ENCODE assay signal across 23 cellular contexts in genomic region chr2:67670704-67671300, GRCh38.
DNase-seq lines count a peak whose midpoint lies in the region; FAIRE-seq and TF ChIP-seq lines count a peak whose summit lies in the region.
"Had no signal": no experiment of that assay in that cellular context is flagged by ENCODE, and none has a peak within 500 bp of the region (broad histone marks: within the 10 kb centered on the region; RNA-seq: fewer than 3 reads in every experiment).

No MANE protein-coding gene starts in this region.

- H3K27ac Mint-ChIP-seq in neural progenitor cell, result no peak overlapping the region
- H3K27ac Mint-ChIP-seq: CD4-positive, alpha-beta memory T cell; H9 had no signal

- peak overlapping the region; percentile 31 to 65 for H3K27ac ChIP-seq in right atrium auricular region
- H3K27ac ChIP-seq in neural progenitor cell, result no peak overlapping the region
- H3K27ac ChIP-seq in skeletal muscle tissue (ENCODE audit: low read depth, low read length), result peak overlapping the region; percentile 88
- H3K27ac ChIP-seq: GM23248, SJCRH30 had no signal

- H3K27me3 ChIP-seq in right atrium auricular region (no peaks in the 10 kb centered on the region), neural progenitor cell (no peaks in the 10 kb centered on the region), skeletal muscle tissue (ENCODE audit: control insufficient read depth in 3 of 3, insufficient read depth in 3 of 3, low read length in 3 of 3) (no peaks in the 10 kb centered on the region)
- H3K27me3 ChIP-seq: MG63 had no signal

- no peaks in the 10 kb centered on the region for H3K9me3 Mint-ChIP-seq in neural progenitor cell
- H3K9me3 Mint-ChIP-seq: CD4-positive, alpha-beta memory T cell; H9 had no signal

- intact Hi-C loops in cardiac septum (cut with DNase I), result no loop called here

- H3K4me1 ChIP-seq in right atrium auricular region (peaks cover 0 to 15% of the 10 kb centered on the region in 2 donors), neural progenitor cell (no peaks in the 10 kb centered on the region), skeletal muscle tissue (ENCODE audit: control insufficient read depth in 3 of 3, insufficient read depth in 3 of 3, low read length in 3 of 3) (peaks cover 26 to 64% (median 52%) of the 10 kb centered on the region in 3 donors)
- H3K4me1 ChIP-seq: Caco-2, SJCRH30 had no signal

- H3K36me3 ChIP-seq in right atrium auricular region (no peaks in the 10 kb centered on the region), neural progenitor cell (no peaks in the 10 kb centered on the region), skeletal muscle tissue (ENCODE audit: control insufficient read depth in 3 of 3, insufficient read depth in 3 of 3, low read length in 3 of 3) (no peaks in the 10 kb centered on the region)
- H3K36me3 ChIP-seq: MG63, SJCRH30 had no signal

- no peaks in the 10 kb centered on the region for H3K79me2 ChIP-seq in neural progenitor cell (ENCODE audit: low read depth)

- no peaks in the 10 kb centered on the region for H3K36me3 Mint-ChIP-seq in neural progenitor cell
- H3K36me3 Mint-ChIP-seq: CD4-positive, alpha-beta memory T cell had no signal

- H3F3A ChIP-seq in neural progenitor cell (ENCODE audit: low read depth), result no peaks in the 10 kb centered on the region

- H3K4me2 ChIP-seq in neural progenitor cell, result no peak overlapping the region

- H3K4me1 Mint-ChIP-seq in neural progenitor cell, result no peaks in the 10 kb centered on the region
- H3K4me1 Mint-ChIP-seq: CD4-positive, alpha-beta memory T cell; H9 had no signal

- H3K4me3 ChIP-seq in right atrium auricular region, result no peak overlapping the region
- no peak overlapping the region for H3K4me3 ChIP-seq in neural progenitor cell
- no peak overlapping the region for H3K4me3 ChIP-seq in skeletal muscle tissue (ENCODE audit: low read length in 3 of 3)
- H3K4me3 ChIP-seq: GM23248, MG63, SJCRH30 had no signal

- no peak overlapping the region for H3K4me3 Mint-ChIP-seq in neural progenitor cell
- H3K4me3 Mint-ChIP-seq: CD4-positive, alpha-beta memory T cell; H9 had no signal

- no peak for TF ChIP-seq CTCF in right atrium auricular region (IDR thresholded peaks at IDR 0.05)
- TF ChIP-seq CTCF in neural progenitor cell (IDR thresholded peaks at IDR 0.05), result no peak

- H4K20me1 ChIP-seq in neural progenitor cell (ENCODE audit: low read depth), result no peaks in the 10 kb centered on the region

- H3K27me3 Mint-ChIP-seq in neural progenitor cell (ENCODE audit: insufficient read depth, low read depth), result no peaks in the 10 kb centered on the region

- H2AFZ ChIP-seq in neural progenitor cell (replicated peaks), result peak overlapping the region; percentile 17
- H2AFZ ChIP-seq: GM23248 had no signal

- H3K9me3 ChIP-seq in right atrium auricular region, result no peaks in the 10 kb centered on the region
- no peaks in the 10 kb centered on the region for H3K9me3 ChIP-seq in neural progenitor cell (ENCODE audit: low read depth)
- H3K9me3 ChIP-seq in skeletal muscle tissue (ENCODE audit: control insufficient read depth in 3 of 3, low read length in 3 of 3), result no peaks in the 10 kb centered on the region
- H3K9me3 ChIP-seq: MG63, SJCRH30 had no signal

- H3K9ac ChIP-seq in neural progenitor cell, result no peak overlapping the region
- H3K9ac ChIP-seq in skeletal muscle tissue (ENCODE audit: low read depth in 1 of 3, low read length in 3 of 3), result peak overlapping the region in 1 of 3 donors; percentile 61
- H3K9ac ChIP-seq: GM23248 had no signal

- TF ChIP-seq POLR2A in H54 (IDR thresholded peaks at IDR 0.05; ENCODE audit: low read depth, low read length), result no peak

- DNase-seq in right atrium auricular region (ENCODE audit: low spot score), result no peak
- no peak for DNase-seq in cardiac septum (ENCODE audit: low spot score)
- no peak for DNase-seq in HTR-8/SVneo (ENCODE audit: insufficient read length, low spot score)
- no peak for DNase-seq in neural progenitor cell (ENCODE audit: low spot score)
- DNase-seq in effector CD4-positive, alpha-beta T cell, result no peak
- DNase-seq in stimulated activated naive CD4-positive, alpha-beta T cell treated with Interleukin-2 at 50 U/mL for 16 hours (lab: John Stamatoyannopoulos, UW), result no peak
- DNase-seq in H54 (ENCODE audit: insufficient read length, low spot score), result no peak
- DNase-seq: C1 segment of cervical spinal cord; Caco-2; CD4-positive, alpha-beta memory T cell; GM23248; H9; KBM-7; MG63; NCI-H2029; NCI-H446; NCI-H524 treated with DMSO at 0.1 percent for 48 hours; NCI-H774; PC-3; SJCRH30 had no signal

- FAIRE-seq in HTR-8/SVneo (lab: Jason Lieb, UNC), result peak; percentile 36
- FAIRE-seq in H54 (lab: Jason Lieb, UNC), result no peak
- FAIRE-seq: A204.1, G401.6 had no signal
